ENCODE assay signal across 9 cellular contexts in genomic region chr1:109624215-109625010, GRCh38. TPM values are rescaled to one million over a fixed set of nuclear protein-coding genes. Genes with fewer than 3 reads are reported as not detected.
DNase-seq lines count a peak whose midpoint lies in the region; ATAC-seq, FAIRE-seq and TF ChIP-seq lines count a peak whose summit lies in the region.
"Had no signal": no experiment of that assay in that cellular context is flagged by ENCODE, and none has a peak within 500 bp of the region (broad histone marks: within the 10 kb centered on the region; RNA-seq: fewer than 3 reads in every experiment).

No MANE protein-coding gene starts in this region.

- no peaks in the 10 kb centered on the region for H3K27me3 ChIP-seq in BLaER1 treated with 17β-estradiol and CSF1 and Interleukin-3, amounts not matched to agents 10 nM and 100 nM
- H3K27me3 ChIP-seq in transverse colon: no peaks in the 10 kb centered on the region

- TF ChIP-seq CTCF in GM20000 (IDR thresholded peaks at IDR 0.05; ENCODE audit: extremely low read depth, missing control alignments) (no peak), kidney (IDR thresholded peaks at IDR 0.05; ENCODE audit: borderline replicate concordance, extremely low read depth, insufficient read depth) (no peak), transverse colon (IDR thresholded peaks at IDR 0.05) (no peak)

- peaks cover 46 to 81% (median 80%) of the 10 kb centered on the region in 11 experiments; a peak in 21 of 22 replicates for H4K20me1 ChIP-seq in BLaER1 treated with 17β-estradiol and CSF1 and Interleukin-3, amounts not matched to agents 10 nM and 100 nM

- ATAC-seq in GM19023 (IDR thresholded peaks at IDR 0.05; ENCODE audit: unreplicated experiment) (no peak), GM21723 (IDR thresholded peaks at IDR 0.05; ENCODE audit: unreplicated experiment) (no peak), GM18505 (IDR thresholded peaks at IDR 0.05; ENCODE audit: unreplicated experiment) (no peak)

- peak overlapping the region; percentile 58 to 93 (median 77) for H3K9ac ChIP-seq in BLaER1 treated with 17β-estradiol and CSF1 and Interleukin-3, amounts not matched to agents 10 nM and 100 nM
- H3K9ac ChIP-seq in SK-N-MC (ENCODE audit: insufficient read length) (no peak overlapping the region), kidney (ENCODE audit: low read length in 2 of 2) (peak overlapping the region in 1 of 2 donors; percentile 10)

- H3K36me3 ChIP-seq in BLaER1 treated with 17β-estradiol and CSF1 and Interleukin-3, amounts not matched to agents 10 nM and 100 nM: peaks cover 35 to 44% (median 38%) of the 10 kb centered on the region in 11 experiments
- H3K36me3 ChIP-seq in SK-N-MC (ENCODE audit: insufficient read depth, low read length) (peaks cover 23% of the 10 kb centered on the region; the same call in 1 of the 2 replicates), kidney (ENCODE audit: control insufficient read depth in 1 of 2, insufficient read depth in 2 of 2, low read length in 2 of 2) (peaks cover 11 to 27% of the 10 kb centered on the region in 2 donors), transverse colon (no peaks in the 10 kb centered on the region)

- TF ChIP-seq POLR2A in transverse colon (IDR thresholded peaks at IDR 0.05): no peak
- TF ChIP-seq POLR2A in GM18505 (IDR thresholded peaks at IDR 0.05; ENCODE audit: borderline replicate concordance, extremely low read depth, insufficient read depth, insufficient read length): no peak

- intact Hi-C loops in kidney (cut with DNase I) (loop anchor here (10.0 kb wide), 1 partner anchor 90 kb away; the partner anchor contains the start of gene GPR61), transverse colon (cut with DNase I; ENCODE audit: low total_unique reads) (loop anchor here (5.0 kb wide), 1 partner anchor 77 kb away; the partner anchor contains the start of gene GNAI3)

- DNase-seq in GM20000 (ENCODE audit: low spot score): peak; percentile 61
- no peak for DNase-seq in SK-N-MC (ENCODE audit: low read depth, low spot score)
- peak; percentile 68 for DNase-seq in kidney
- no peak for DNase-seq in transverse colon

- H3K27ac ChIP-seq in BLaER1 treated with 17β-estradiol and CSF1 and Interleukin-3, amounts not matched to agents 10 nM and 100 nM: peak overlapping the region in 10 of 11 experiments; percentile 48 to 96 (median 87); a peak in 20 of 22 replicates
- H3K27ac ChIP-seq in SK-N-MC (0 out of 2 replicates have a peak overlapping the region, but pooled peaks have one; percentile 36), kidney (ENCODE audit: low read depth in 2 of 2, low read length in 2 of 2) (peak overlapping the region in 1 of 2 donors; percentile 22), transverse colon (peak overlapping the region in 1 of 4 donors; percentile 8)

- no peak for FAIRE-seq in kidney (lab: Jason Lieb, UNC)

- 75% methylated on average over 14 of the region's 16 CpGs; no CpG with 5 or more reads in 1 of the 2 donors for WGBS in transverse colon (ENCODE audit: low coverage in 1 of 2), 2 donors

- peak overlapping the region; percentile 87 to 100 (median 97) for H3K4me2 ChIP-seq in BLaER1 treated with 17β-estradiol and CSF1 and Interleukin-3, amounts not matched to agents 10 nM and 100 nM

- H3K4me3 ChIP-seq in BLaER1 treated with 17β-estradiol and CSF1 and Interleukin-3, amounts not matched to agents 10 nM and 100 nM: peak overlapping the region; percentile 36 to 95 (median 88)
- H3K4me3 ChIP-seq in SK-N-MC (no peak overlapping the region), kidney (ENCODE audit: low read length in 2 of 2) (no peak overlapping the region), transverse colon (no peak overlapping the region)

- TF ChIP-seq EP300 in transverse colon (IDR thresholded peaks at IDR 0.05; ENCODE audit: low read depth): no peak

- peaks cover 46 to 83% (median 71%) of the 10 kb centered on the region in 10 experiments for H3K4me1 ChIP-seq in BLaER1 treated with 17β-estradiol and CSF1 and Interleukin-3, amounts not matched to agents 10 nM and 100 nM
- peaks cover under 1 to 31% of the 10 kb centered on the region in 2 donors for H3K4me1 ChIP-seq in kidney (ENCODE audit: control insufficient read depth in 1 of 2, insufficient read depth in 1 of 2, low read depth in 1 of 2, low read length in 2 of 2)
- H3K4me1 ChIP-seq in transverse colon: peaks cover 4 to 35% (median 19%) of the 10 kb centered on the region in 4 donors

- no peaks in the 10 kb centered on the region for H3K9me3 ChIP-seq in BLaER1 treated with 17β-estradiol and CSF1 and Interleukin-3, amounts not matched to agents 10 nM and 100 nM (replicated peaks in 1 of 11)
- no peaks in the 10 kb centered on the region for H3K9me3 ChIP-seq in SK-N-MC (ENCODE audit: low read depth, low read length)
- H3K9me3 ChIP-seq in kidney (ENCODE audit: control insufficient read depth in 1 of 2, low read length in 2 of 2): no peaks in the 10 kb centered on the region
- no peaks in the 10 kb centered on the region for H3K9me3 ChIP-seq in transverse colon

- in situ Hi-C loops in transverse colon (cut with MboI; ENCODE audit: low pct_ligation_motif_present in 1 of 4, low pct_unique_long_range_greater_than_20kb in 1 of 4, low sequenced_read_pairs in 3 of 4): loop anchor here in 2 of 4 donors (5.0 to 10.0 kb wide), 2 partner anchors 77 to 80 kb away; partner anchors contain the start of gene GNAI3 (in 2 of the 2)

RNA-seq across cellular contexts. Expression of gene AMPD2, which starts 4.8 kb away (rescaled TPM):
- total RNA-seq in kidney (55.3 TPM), transverse colon (10 to 100 TPM; 21.3 to 59.7 (median 39.0) TPM)
- 21.1 TPM for polyA plus RNA-seq in kidney (ENCODE audit: insufficient read depth, low read depth, low replicate concordance)

RNA-seq across cellular contexts. Expression of gene GNAT2, which starts 5.0 kb away (rescaled TPM):
- total RNA-seq in kidney: not detected
- not detected for polyA plus RNA-seq in kidney (ENCODE audit: insufficient read depth, low read depth, low replicate concordance)
- not detected for total RNA-seq in transverse colon
- total RNA-seq: HT-29 had no signal

RNA-seq across cellular contexts. Expression of gene GSTM4, which starts 31.5 kb away (rescaled TPM):
- total RNA-seq in kidney (34.0 TPM), transverse colon (100 to 1,000 TPM in 2 of 4 donors, 10 to 100 TPM in 2; 64.9 to 104 (median 94.8) TPM)
- polyA plus RNA-seq in kidney (ENCODE audit: insufficient read depth, low read depth, low replicate concordance): 117 TPM

RNA-seq across cellular contexts. Expression of gene GSTM2, which starts 43.4 kb away (rescaled TPM):
- total RNA-seq in kidney: 47.1 TPM
- polyA plus RNA-seq in kidney (ENCODE audit: insufficient read depth, low read depth, low replicate concordance): 116 TPM
- 10 to 100 TPM; 27.0 to 87.5 (median 57.2) TPM for total RNA-seq in transverse colon
- total RNA-seq: HT-29 had no signal

Comparison
In these comparisons a context has a peak if more than half of its experiments do, and no peak if none do; other contexts are left out.
1. H3K4me3 ChIP-seq: peak in BLaER1 treated with 17β-estradiol and CSF1 and Interleukin-3, amounts not matched to agents 10 nM and 100 nM (10 of 10); none in SK-N-MC (single experiment), kidney (0 of 2) and transverse colon (0 of 4).
2. DNase-seq: peak in GM20000 (single experiment) and kidney (single experiment); none in SK-N-MC (single experiment) and transverse colon (single experiment).